In the genomic region with DNA sequence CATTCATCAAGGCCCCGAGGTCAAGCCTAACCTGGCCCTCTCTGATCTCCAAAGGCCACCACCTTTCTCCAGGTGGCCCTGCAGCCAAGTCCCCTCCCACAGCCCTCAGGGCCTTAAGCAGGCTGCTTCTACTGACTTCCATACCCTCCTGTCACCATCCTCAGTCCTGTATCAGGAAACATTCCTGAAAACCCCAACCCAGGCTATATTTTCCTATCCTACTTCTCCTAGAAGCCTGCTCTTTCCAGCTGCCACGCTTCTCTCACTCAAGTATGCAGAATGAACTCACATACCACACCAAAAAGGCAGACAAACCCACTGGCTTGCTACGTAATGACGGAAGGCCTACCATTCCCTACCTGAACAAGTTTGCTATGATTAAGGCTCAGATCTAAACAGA, we compare ENCODE assay signal across 12 cellular contexts.
"Had no signal": no experiment of that assay in that cellular context is flagged by ENCODE, and none has a peak within 500 bp of the region (broad histone marks: within the 10 kb centered on the region; RNA-seq: fewer than 3 reads in every experiment).

No MANE protein-coding gene starts in this region.

- H3K4me3 ChIP-seq: lung, right atrium auricular region had no signal

- ATAC-seq: natural killer cell; stimulated activated memory B cell treated with anti-CD40 and anti-IgM and Interleukin-4, amounts not matched to agents 10 μg/mL and 1 μg/mL and 100 μg/mL, for 72 hours had no signal

- H3K27me3 Mint-ChIP-seq: activated CD4-positive, alpha-beta T cell treated with anti-CD3 and anti-CD28 coated beads, Interleukin-2, amount 10 ng/mL, durations not matched to agents 7 days and 5 days; stimulated activated memory B cell treated with anti-CD40 and anti-IgM and Interleukin-4, amounts not matched to agents 10 μg/mL and 1 μg/mL and 100 μg/mL, for 72 hours; type B pancreatic cell had no signal

- H3K4me3 Mint-ChIP-seq: activated CD4-positive, alpha-beta T cell treated with anti-CD3 and anti-CD28 coated beads, Interleukin-2, amount 10 ng/mL, durations not matched to agents 7 days and 5 days; natural killer cell; stimulated activated memory B cell treated with anti-CD40 and anti-IgM and Interleukin-4, amounts not matched to agents 10 μg/mL and 1 μg/mL and 100 μg/mL, for 72 hours; type B pancreatic cell had no signal

- H3K27me3 ChIP-seq: right atrium auricular region had no signal

- DNase-seq: activated CD4-positive, alpha-beta T cell treated with anti-CD3 and anti-CD28 coated beads, Interleukin-2, amount 10 ng/mL, durations not matched to agents 7 days and 5 days; caudate nucleus; cortex of kidney; effector memory CD4-positive, alpha-beta T cell; erythroblast; hippocampal formation; natural killer cell; small intestine had no signal

- FAIRE-seq: small intestine had no signal

- H3K9me3 Mint-ChIP-seq: natural killer cell; stimulated activated memory B cell treated with anti-CD40 and anti-IgM and Interleukin-4, amounts not matched to agents 10 μg/mL and 1 μg/mL and 100 μg/mL, for 72 hours; type B pancreatic cell had no signal

- H3K9me3 ChIP-seq: right atrium auricular region had no signal

- H3K4me1 Mint-ChIP-seq: stimulated activated memory B cell treated with anti-CD40 and anti-IgM and Interleukin-4, amounts not matched to agents 10 μg/mL and 1 μg/mL and 100 μg/mL, for 72 hours had no signal

- H3K27ac Mint-ChIP-seq: stimulated activated memory B cell treated with anti-CD40 and anti-IgM and Interleukin-4, amounts not matched to agents 10 μg/mL and 1 μg/mL and 100 μg/mL, for 72 hours; type B pancreatic cell had no signal
